Comparison of ENCODE assay signal across 9 cellular contexts in the genomic region with DNA sequence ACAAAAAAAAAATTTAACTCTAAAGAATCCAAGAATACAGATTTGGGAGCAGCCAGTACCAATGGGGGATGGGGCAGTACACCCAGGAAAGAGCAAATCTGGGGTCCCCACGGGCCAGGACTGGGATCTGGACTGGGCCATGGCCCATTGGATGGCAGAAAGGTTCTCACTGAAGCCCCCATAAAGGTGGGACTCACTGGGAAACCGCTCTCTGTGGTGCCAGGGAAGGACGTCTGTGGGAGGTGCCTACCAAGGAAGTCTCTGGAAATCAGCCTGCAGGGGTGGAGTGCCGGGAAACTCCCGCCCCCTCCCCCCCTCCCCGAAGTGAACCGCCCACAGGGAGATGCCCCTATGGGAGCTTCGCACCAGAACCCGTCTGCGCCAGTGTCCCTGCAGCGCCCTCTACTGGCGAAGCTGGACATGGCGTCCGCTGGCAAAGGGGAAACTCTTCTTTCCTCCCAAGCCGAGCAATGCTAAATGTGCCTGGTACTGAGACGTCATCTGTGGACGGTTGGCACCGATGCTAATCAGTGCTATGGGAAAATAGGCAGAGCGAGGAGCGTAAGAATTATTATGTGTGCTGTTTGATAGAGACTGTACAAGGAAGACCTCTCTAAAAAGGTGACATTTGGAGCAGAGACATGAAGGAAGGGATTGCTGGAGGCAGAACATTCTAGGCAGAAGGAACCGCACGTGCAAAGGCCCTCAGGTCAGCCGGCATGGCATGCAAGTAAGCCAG.
DNase-seq lines count a peak whose midpoint lies in the region; ATAC-seq and TF ChIP-seq lines count a peak whose summit lies in the region.
"Had no signal": no experiment of that assay in that cellular context is flagged by ENCODE, and none has a peak within 500 bp of the region (broad histone marks: within the 10 kb centered on the region; RNA-seq: fewer than 3 reads in every experiment).

No MANE protein-coding gene starts in this region.

- no peak overlapping the region for H3K4me3 Mint-ChIP-seq in natural killer cell
- H3K4me3 Mint-ChIP-seq: activated naive CD4-positive, alpha-beta T cell treated with anti-CD3 and anti-CD28 coated beads, Interleukin-2, amount 50 U/mL, for 24 hours had no signal

- DNase-seq in GM10248 (ENCODE audit: extremely low spot score) (peak; percentile 77), HEK293T (ENCODE audit: extremely low spot score) (peak; percentile 87), NCI-H526 treated with DMSO at 0.1 percent for 48 hours (lab: John Stamatoyannopoulos, UW) (peak; percentile 3), epidermal melanocyte (ENCODE audit: insufficient read length, low spot score) (peak; percentile 43), natural killer cell (peak; percentile 80), NCI-H510A treated with DMSO at 0.1 percent for 48 hours (lab: John Stamatoyannopoulos, UW) (no peak)
- peak; percentile 90 for DNase-seq in activated CD8-positive, alpha-beta memory T cell treated with anti-CD3 and anti-CD28 coated beads for 24 hours
- peak; percentile 86 for DNase-seq in stimulated activated naive CD8-positive, alpha-beta T cell treated with anti-CD3 and anti-CD28 coated beads, Interleukin-15, Interleukin-2, amounts not matched to agents 100 U/mL and 50 U/mL, for 24 hours

- peaks cover 28 to 46% of the 10 kb centered on the region in 2 donors for H3K27me3 Mint-ChIP-seq in natural killer cell (ENCODE audit: low read depth in 2 of 2)
- H3K27me3 Mint-ChIP-seq: activated naive CD4-positive, alpha-beta T cell treated with anti-CD3 and anti-CD28 coated beads, Interleukin-2, amount 50 U/mL, for 24 hours had no signal

- POLR2A ChIA-PET in GM10248 (lab: Yijun Ruan, JAX) = no interaction called here
- POLR2A ChIA-PET in HEK293T (lab: Yijun Ruan, JAX) = no interaction called here

- H3K36me3 Mint-ChIP-seq in natural killer cell = no peaks in the 10 kb centered on the region
- H3K36me3 Mint-ChIP-seq: activated naive CD4-positive, alpha-beta T cell treated with anti-CD3 and anti-CD28 coated beads, Interleukin-2, amount 50 U/mL, for 24 hours had no signal

- peak; percentile 93 for TF ChIP-seq CTCF in GM10248 (IDR thresholded peaks at IDR 0.05; ENCODE audit: control extremely low read depth, extremely low read depth, low read depth, missing control alignments)
- TF ChIP-seq CTCF in natural killer cell (IDR thresholded peaks at IDR 0.05) = peak; percentile 97

- H3K27ac Mint-ChIP-seq in natural killer cell = no peak overlapping the region
- H3K27ac Mint-ChIP-seq: activated naive CD4-positive, alpha-beta T cell treated with anti-CD3 and anti-CD28 coated beads, Interleukin-2, amount 50 U/mL, for 24 hours had no signal

- intact Hi-C loops in natural killer cell (cut with micrococcal nuclease) = loop anchor here (1.0 to 5.0 kb wide), 2 partner anchors 267 to 648 kb away; no protein-coding TSS in a partner anchor

- H3K4me1 Mint-ChIP-seq in natural killer cell = peaks cover 15 to 22% of the 10 kb centered on the region in 2 donors

- peak; percentile 85 to 98 (median 97) for ATAC-seq in natural killer cell
- peak; percentile 54 for ATAC-seq in stimulated activated naive CD8-positive, alpha-beta T cell treated with anti-CD3 and anti-CD28 coated beads, Interleukin-15, Interleukin-2, amounts not matched to agents 100 U/mL and 50 U/mL, for 24 hours

- CTCF ChIA-PET in GM10248 (lab: Yijun Ruan, JAX) (interaction anchor here (0.6 to 5.0 kb wide), 21 partner anchors 8 to 271 kb away, joined by 3 to 31 read pairs (median 4); no protein-coding TSS in a partner anchor), HEK293T (lab: Yijun Ruan, JAX) (interaction anchor here (1.1 kb wide), 1 partner anchor 41 kb away, joined by 4 read pairs; no protein-coding TSS in a partner anchor)

- H3K9me3 Mint-ChIP-seq in natural killer cell = no peaks in the 10 kb centered on the region
- H3K9me3 Mint-ChIP-seq: activated naive CD4-positive, alpha-beta T cell treated with anti-CD3 and anti-CD28 coated beads, Interleukin-2, amount 50 U/mL, for 24 hours had no signal

TF ChIP-seq in HEK293T, 16 proteins besides CTCF, POLR2A, EP300 and RAD21:
- TF ChIP-seq FOXA1 (IDR thresholded peaks at IDR 0.05) (no peak), HDGF (IDR thresholded peaks at IDR 0.05; ENCODE audit: borderline replicate concordance) (no peak), FOXM1 (IDR thresholded peaks at IDR 0.05; ENCODE audit: borderline replicate concordance) (no peak), TARDBP (IDR thresholded peaks at IDR 0.05) (no peak), PKNOX1 (IDR thresholded peaks at IDR 0.05) (no peak), SP1 (IDR thresholded peaks at IDR 0.05) (no peak), ARNT (IDR thresholded peaks at IDR 0.05) (no peak), ZNF384 (IDR thresholded peaks at IDR 0.05) (no peak), SUZ12 (IDR thresholded peaks at IDR 0.05) (no peak), LEF1 (IDR thresholded peaks at IDR 0.05; ENCODE audit: borderline replicate concordance) (no peak), BHLHE40 (IDR thresholded peaks at IDR 0.05; ENCODE audit: borderline replicate concordance) (no peak), NFRKB (IDR thresholded peaks at IDR 0.05) (no peak), CTBP1 (IDR thresholded peaks at IDR 0.05; ENCODE audit: borderline replicate concordance) (no peak), L3MBTL2 (conservative IDR thresholded peaks at IDR 0.05) (no peak)
